In genomic region chr6:33410050-33410710, GRCh38 we compare ENCODE assay signal across 1 cellular context.
TF ChIP-seq lines count a peak whose summit lies in the region.

No MANE protein-coding gene starts in this region.

TF ChIP-seq in HepG2, 621 proteins besides CTCF, POLR2A, EP300 and RAD21 (continued from another document and continues in another):
- TF ChIP-seq, protein P1, sequence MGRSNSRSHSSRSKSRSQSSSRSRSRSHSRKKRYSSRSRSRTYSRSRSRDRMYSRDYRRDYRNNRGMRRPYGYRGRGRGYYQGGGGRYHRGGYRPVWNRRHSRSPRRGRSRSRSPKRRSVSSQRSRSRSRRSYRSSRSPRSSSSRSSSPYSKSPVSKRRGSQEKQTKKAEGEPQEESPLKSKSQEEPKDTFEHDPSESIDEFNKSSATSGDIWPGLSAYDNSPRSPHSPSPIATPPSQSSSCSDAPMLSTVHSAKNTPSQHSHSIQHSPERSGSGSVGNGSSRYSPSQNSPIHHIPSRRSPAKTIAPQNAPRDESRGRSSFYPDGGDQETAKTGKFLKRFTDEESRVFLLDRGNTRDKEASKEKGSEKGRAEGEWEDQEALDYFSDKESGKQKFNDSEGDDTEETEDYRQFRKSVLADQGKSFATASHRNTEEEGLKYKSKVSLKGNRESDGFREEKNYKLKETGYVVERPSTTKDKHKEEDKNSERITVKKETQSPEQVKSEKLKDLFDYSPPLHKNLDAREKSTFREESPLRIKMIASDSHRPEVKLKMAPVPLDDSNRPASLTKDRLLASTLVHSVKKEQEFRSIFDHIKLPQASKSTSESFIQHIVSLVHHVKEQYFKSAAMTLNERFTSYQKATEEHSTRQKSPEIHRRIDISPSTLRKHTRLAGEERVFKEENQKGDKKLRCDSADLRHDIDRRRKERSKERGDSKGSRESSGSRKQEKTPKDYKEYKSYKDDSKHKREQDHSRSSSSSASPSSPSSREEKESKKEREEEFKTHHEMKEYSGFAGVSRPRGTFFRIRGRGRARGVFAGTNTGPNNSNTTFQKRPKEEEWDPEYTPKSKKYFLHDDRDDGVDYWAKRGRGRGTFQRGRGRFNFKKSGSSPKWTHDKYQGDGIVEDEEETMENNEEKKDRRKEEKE (IDR thresholded peaks at IDR 0.05), result no peak
- TF ChIP-seq SAFB2 (CRISPR knock-in tag; IDR thresholded peaks at IDR 0.05; ENCODE audit: borderline replicate concordance, low read depth) (peak; percentile 97), HNF4G (IDR thresholded peaks at IDR 0.05; ENCODE audit: borderline replicate concordance, low read depth, low read length) (no peak), HNF4G (CRISPR knock-in tag; IDR thresholded peaks at IDR 0.05; ENCODE audit: borderline replicate concordance, low read depth) (peak; percentile 51; the same call in 1 of the 2 replicates), GLMP (CRISPR knock-in tag; IDR thresholded peaks at IDR 0.05; ENCODE audit: borderline replicate concordance) (no peak), HBP1 (CRISPR knock-in tag; IDR thresholded peaks at IDR 0.05; ENCODE audit: low read depth) (peak; percentile 82), ZNF317 (CRISPR knock-in tag; IDR thresholded peaks at IDR 0.05) (peak; percentile 84), NRL (CRISPR knock-in tag; IDR thresholded peaks at IDR 0.05; ENCODE audit: borderline replicate concordance) (peak; percentile 91; the same call in 1 of the 2 replicates), ETS1 (CRISPR knock-in tag; IDR thresholded peaks at IDR 0.05) (peak; percentile 95; the same call in 1 of the 2 replicates), XBP1 (CRISPR knock-in tag; IDR thresholded peaks at IDR 0.05) (no peak), ZNF280B (CRISPR knock-in tag; IDR thresholded peaks at IDR 0.05; ENCODE audit: borderline replicate concordance) (peak; percentile 98), ZNF543 (CRISPR knock-in tag; IDR thresholded peaks at IDR 0.05) (peak; percentile 28; the same call in 1 of the 2 replicates), CBFB (CRISPR knock-in tag; IDR thresholded peaks at IDR 0.05) (peak; percentile 92), GTF3A (CRISPR knock-in tag; conservative IDR thresholded peaks at IDR 0.05) (no peak), ZNF335 (CRISPR knock-in tag; IDR thresholded peaks at IDR 0.05) (peak; percentile 96), FOXA1 (IDR thresholded peaks at IDR 0.05) (no peak), FOXA1 (CRISPR knock-in tag; IDR thresholded peaks at IDR 0.05) (peak; percentile 42; the same call in 1 of the 2 replicates), CEBPG (CRISPR knock-in tag; IDR thresholded peaks at IDR 0.05) (peak; percentile 68), PRDM15 (CRISPR knock-in tag; IDR thresholded peaks at IDR 0.05) (peak; percentile 44; the same call in 1 of the 2 replicates), MTF2 (CRISPR knock-in tag; IDR thresholded peaks at IDR 0.05; ENCODE audit: borderline replicate concordance) (no peak), ZNF850 (CRISPR knock-in tag; conservative IDR thresholded peaks at IDR 0.05) (no peak), ZSCAN31 (CRISPR knock-in tag; IDR thresholded peaks at IDR 0.05; ENCODE audit: low read depth) (no peak; the same call in 1 of the 2 replicates), ZNF3 (CRISPR knock-in tag; IDR thresholded peaks at IDR 0.05) (no peak), ZNF547 (CRISPR knock-in tag; IDR thresholded peaks at IDR 0.05) (peak; percentile 96), PHB2 (IDR thresholded peaks at IDR 0.05; ENCODE audit: partially characterized antibody) (no peak), ZNF512 (CRISPR knock-in tag; IDR thresholded peaks at IDR 0.05) (no peak), RFX1 (IDR thresholded peaks at IDR 0.05) (no peak), DNMT3B (CRISPR knock-in tag; conservative IDR thresholded peaks at IDR 0.05) (no peak), SIX1 (CRISPR knock-in tag; IDR thresholded peaks at IDR 0.05; ENCODE audit: borderline replicate concordance) (no peak), TAF15 (IDR thresholded peaks at IDR 0.05; ENCODE audit: low read depth, low read length, poor library complexity, severe bottlenecking) (peak; percentile 81), ZNF644 (CRISPR knock-in tag; IDR thresholded peaks at IDR 0.05; ENCODE audit: low read depth) (no peak), ZNF225 (CRISPR knock-in tag; IDR thresholded peaks at IDR 0.05) (peak; percentile 51; the same call in 1 of the 2 replicates), ZNF17 (CRISPR knock-in tag; IDR thresholded peaks at IDR 0.05) (no peak), TARDBP (CRISPR knock-in tag; IDR thresholded peaks at IDR 0.05) (peak; percentile 100), CENPT (CRISPR knock-in tag; IDR thresholded peaks at IDR 0.05; ENCODE audit: low read depth) (peak; percentile 92), NPAS2 (CRISPR knock-in tag; IDR thresholded peaks at IDR 0.05; ENCODE audit: borderline replicate concordance) (no peak), E2F5 (CRISPR knock-in tag; conservative IDR thresholded peaks at IDR 0.05) (peak; percentile 94), HCFC1 (IDR thresholded peaks at IDR 0.05; ENCODE audit: low read depth, low read length) (no peak; the same call in 1 of the 2 replicates), TFE3 (CRISPR knock-in tag; IDR thresholded peaks at IDR 0.05) (peak; percentile 83), SMAD3 (CRISPR knock-in tag; IDR thresholded peaks at IDR 0.05) (0 out of 2 replicates have a peak, but pooled peaks have one; percentile 29), ZNF292 (CRISPR knock-in tag; IDR thresholded peaks at IDR 0.05; ENCODE audit: borderline replicate concordance, low read depth) (no peak), ZNF709 (CRISPR knock-in tag; IDR thresholded peaks at IDR 0.05) (peak; percentile 95), TBP (CRISPR knock-in tag; IDR thresholded peaks at IDR 0.05) (0 out of 2 replicates have a peak, but pooled peaks have one; percentile 86), SRY (CRISPR knock-in tag; IDR thresholded peaks at IDR 0.05) (peak; percentile 99)
- TF ChIP-seq, protein P2, sequence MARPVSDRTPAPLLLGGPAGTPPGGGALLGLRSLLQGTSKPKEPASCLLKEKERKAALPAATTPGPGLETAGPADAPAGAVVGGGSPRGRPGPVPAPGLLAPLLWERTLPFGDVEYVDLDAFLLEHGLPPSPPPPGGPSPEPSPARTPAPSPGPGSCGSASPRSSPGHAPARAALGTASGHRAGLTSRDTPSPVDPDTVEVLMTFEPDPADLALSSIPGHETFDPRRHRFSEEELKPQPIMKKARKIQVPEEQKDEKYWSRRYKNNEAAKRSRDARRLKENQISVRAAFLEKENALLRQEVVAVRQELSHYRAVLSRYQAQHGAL (CRISPR knock-in tag; IDR thresholded peaks at IDR 0.05; ENCODE audit: not compliant biosample characterization), result peak; percentile 72
